ENCODE assay signal across 8 cellular contexts in genomic region chr3:119295816-119296484, GRCh38. TPM values are rescaled to one million over a fixed set of nuclear protein-coding genes. Genes with fewer than 3 reads are reported as not detected.
DNase-seq lines count a peak whose midpoint lies in the region; ATAC-seq and TF ChIP-seq lines count a peak whose summit lies in the region.

No MANE protein-coding gene starts in this region.

- WGBS in right cardiac atrium: 16% methylated on average over 6 of the region's 6 CpGs

- H3K9me3 ChIP-seq in right cardiac atrium (ENCODE audit: control insufficient read depth, low read length) (no peaks in the 10 kb centered on the region), subcutaneous abdominal adipose tissue (ENCODE audit: control insufficient read depth in 5 of 5, low read length in 5 of 5) (no peaks in the 10 kb centered on the region)

- peaks cover 0 to 16% (median 3%) of the 10 kb centered on the region in 5 donors for H3K36me3 ChIP-seq in subcutaneous abdominal adipose tissue (ENCODE audit: control insufficient read depth in 5 of 5, insufficient read depth in 5 of 5, low read length in 5 of 5)

- peak; percentile 43 for DNase-seq in DMS79 treated with DMSO at 0.1 percent for 48 hours (lab: John Stamatoyannopoulos, UW)
- no peak for DNase-seq in DMS79 (lab: John Stamatoyannopoulos, UW)
- no peak for DNase-seq in right cardiac atrium
- no peak for DNase-seq in NCI-H146 treated with DMSO at 0.1 percent for 48 hours (lab: John Stamatoyannopoulos, UW; ENCODE audit: unreplicated experiment)
- no peak for DNase-seq in cortex of kidney (lab: John Stamatoyannopoulos, UW)
- DNase-seq in globus pallidus (ENCODE audit: low spot score): no peak

- peak overlapping the region; percentile 62 for H3K27ac ChIP-seq in right cardiac atrium (ENCODE audit: low read length)
- H3K27ac ChIP-seq in subcutaneous abdominal adipose tissue (ENCODE audit: low read depth, low read length): peak overlapping the region; percentile 96

- intact Hi-C loops in right cardiac atrium (cut with DNase I): loop anchor here in 3 of 4 donors (5.0 to 10.0 kb wide), 3 partner anchors 41 to 169 kb away; partner anchors contain the start of genes POGLUT1 (in 1 of the 3) and TMEM39A (in 1 of the 3)

- no peaks in the 10 kb centered on the region for H3K27me3 ChIP-seq in right cardiac atrium (ENCODE audit: control insufficient read depth, insufficient read depth)
- no peaks in the 10 kb centered on the region for H3K27me3 ChIP-seq in subcutaneous abdominal adipose tissue (ENCODE audit: control insufficient read depth in 5 of 5, insufficient read depth in 4 of 5, low read length in 5 of 5)

- H3K9ac ChIP-seq in subcutaneous abdominal adipose tissue (ENCODE audit: low read length in 5 of 5): peak overlapping the region; percentile 40 to 73 (median 66)

- ATAC-seq in SK-N-SH treated with all-trans-retinoic acid at 6 μM for 48 hours (peak; percentile 1; the same call in 1 of the 3 replicates), right cardiac atrium (no peak)

- peak overlapping the region; percentile 86 for H3K4me3 ChIP-seq in right cardiac atrium (ENCODE audit: low read length)
- peak overlapping the region; percentile 40 to 98 (median 90) for H3K4me3 ChIP-seq in subcutaneous abdominal adipose tissue (ENCODE audit: low read depth in 1 of 5, low read length in 5 of 5)

- H3K4me1 ChIP-seq in right cardiac atrium (ENCODE audit: control insufficient read depth, insufficient read depth, low read length) (peaks cover 24% of the 10 kb centered on the region), subcutaneous abdominal adipose tissue (ENCODE audit: control insufficient read depth in 5 of 5, insufficient read depth in 5 of 5, low read length in 5 of 5) (peaks cover 2 to 70% (median 50%) of the 10 kb centered on the region in 5 donors)

TF ChIP-seq in SK-N-SH treated with all-trans-retinoic acid at 6 μM for 48 hours, 23 proteins besides CTCF, POLR2A, EP300 and RAD21:
- TF ChIP-seq TOX (CRISPR knock-in tag; IDR thresholded peaks at IDR 0.05; ENCODE audit: borderline replicate concordance) (no peak), CREB5 (CRISPR knock-in tag; IDR thresholded peaks at IDR 0.05; ENCODE audit: low read depth) (0 out of 2 replicates have a peak, but pooled peaks have one; percentile 9), CSRNP3 (CRISPR knock-in tag; IDR thresholded peaks at IDR 0.05) (no peak)
TF ChIP-seq in SK-N-SH treated with all-trans-retinoic acid at 6 μM for 48 hours: peak in this region for 1.

RNA-seq across cellular contexts. Expression of gene ARHGAP31, which starts 1.8 kb away (rescaled TPM):
- total RNA-seq in right cardiac atrium: 10 to 100 TPM; 41.3 to 52.3 (median 48.5) TPM
- 14.6 TPM for polyA plus RNA-seq in right cardiac atrium

RNA-seq across cellular contexts. Expression of gene B4GALT4, which starts 55.3 kb away (rescaled TPM):
- 10 to 100 TPM; 11.9 to 20.1 (median 15.2) TPM for total RNA-seq in right cardiac atrium
- polyA plus RNA-seq in right cardiac atrium: 10.3 TPM
